In the genomic region with DNA sequence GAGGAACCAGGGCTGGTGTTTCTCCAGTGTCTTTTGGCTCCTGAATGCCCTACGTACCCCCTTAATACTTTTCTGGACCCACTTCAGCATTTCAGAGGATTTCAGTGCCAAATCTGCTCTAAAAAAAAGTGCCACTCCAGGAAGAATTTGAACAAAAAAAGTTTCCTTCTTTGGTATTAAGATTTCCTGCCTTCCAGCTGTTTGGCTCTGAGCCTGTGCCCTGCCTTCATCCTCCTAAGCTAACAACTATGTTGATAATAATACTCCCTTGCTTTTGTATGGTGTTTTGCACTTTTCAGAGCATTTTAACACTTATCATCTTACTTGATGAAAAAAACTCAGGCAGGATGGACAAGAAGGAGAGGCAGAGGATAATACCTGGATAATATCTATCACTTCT, we compare ENCODE assay signal across 17 cellular contexts. TPM values are rescaled to one million over a fixed set of nuclear protein-coding genes. Genes with fewer than 3 reads are reported as not detected.
DNase-seq lines count a peak whose midpoint lies in the region; ATAC-seq, FAIRE-seq and TF ChIP-seq lines count a peak whose summit lies in the region.
"Had no signal": no experiment of that assay in that cellular context is flagged by ENCODE, and none has a peak within 500 bp of the region (broad histone marks: within the 10 kb centered on the region; RNA-seq: fewer than 3 reads in every experiment).

No MANE protein-coding gene starts in this region.

- H3K4me2 ChIP-seq in BLaER1 (peak overlapping the region; percentile 41), endothelial cell of umbilical vein (ENCODE audit: insufficient read depth, low read length) (no peak overlapping the region)

- no peak for TF ChIP-seq POLR2A in endothelial cell of umbilical vein (IDR thresholded peaks at IDR 0.05; ENCODE audit: low read depth, low read length)

- intact Hi-C loops in endothelial cell of umbilical vein (cut with micrococcal nuclease): no loop called here
- intact Hi-C loops in lower lobe of right lung (cut with DNase I): no loop called here

- POLR2A ChIA-PET in endothelial cell of umbilical vein (lab: Charles Lee): no interaction called here

- CTCF ChIA-PET in endothelial cell of umbilical vein (lab: Charles Lee): interaction anchor here (0.8 kb wide), 1 partner anchor 15 kb away, joined by 3 read pairs; a partner anchor contains a TSS

- H4K20me1 ChIP-seq in BLaER1: no peaks in the 10 kb centered on the region
- H4K20me1 ChIP-seq in endothelial cell of umbilical vein (replicated peaks; ENCODE audit: control insufficient read depth, extremely low read depth, insufficient read depth, low read length): no peaks in the 10 kb centered on the region

- H3K4me3 ChIP-seq in BLaER1 (no peak overlapping the region), SK-N-MC (peak overlapping the region; percentile 16; the same call in 1 of the 2 replicates), endothelial cell of umbilical vein (replicated peaks in 1 of 3; ENCODE audit: insufficient read depth in 1 of 3, low read depth in 1 of 3, low read length in 3 of 3) (no peak overlapping the region), lower lobe of right lung (no peak overlapping the region)
- H3K4me3 ChIP-seq: GM12878 had no signal

- H3K9ac ChIP-seq in BLaER1 (no peak overlapping the region), SK-N-MC (ENCODE audit: insufficient read length) (no peak overlapping the region), endothelial cell of umbilical vein (replicated peaks; ENCODE audit: extremely low read depth, insufficient read depth, low read length) (no peak overlapping the region)

- in situ Hi-C loops in ACHN (cut with HindIII; ENCODE audit: low pct_ligation_motif_present, low pct_unique_long_range_greater_than_20kb, low sequenced_read_pairs): no loop called here

- BruUV-seq in endothelial cell of umbilical vein (replicated peaks; lab: Mats Ljungman, UMichigan): no TSS peak

- no peak overlapping the region for H3K27ac ChIP-seq in BLaER1
- no peak overlapping the region for H3K27ac ChIP-seq in SK-N-MC
- H3K27ac ChIP-seq in endothelial cell of umbilical vein (ENCODE audit: insufficient read depth, low read depth, low read length): no peak overlapping the region
- H3K27ac ChIP-seq in lower lobe of right lung: no peak overlapping the region

- DNase-seq in SK-N-MC (ENCODE audit: low read depth, low spot score) (no peak), endothelial cell of umbilical vein (ENCODE audit: low read depth, low spot score) (peak; percentile 25), osteocyte (ENCODE audit: extremely low spot score, unreplicated experiment) (no peak), ACHN (no peak), lower lobe of right lung (no peak)
- no peak for DNase-seq in activated CD4-positive, CD25-positive, alpha-beta regulatory T cell treated with anti-CD3 and anti-CD28 coated beads, Interleukin-2, amount 50 U/mL, for 72 hours
- DNase-seq: AML-193; CD8-positive, alpha-beta T cell; DMS 273 treated with DMSO at 0.1 percent for 48 hours; DMS53; DND-41; EL; H9 had no signal

- no peak overlapping the region for H3K4me3 Mint-ChIP-seq in osteocyte (ENCODE audit: unreplicated experiment)
- H3K4me3 Mint-ChIP-seq: CD8-positive, alpha-beta T cell; H9 had no signal

- ATAC-seq in lower lobe of right lung: no peak
- ATAC-seq: CD8-positive, alpha-beta T cell; GM12878 had no signal

- H3K27me3 ChIP-seq in BLaER1: no peaks in the 10 kb centered on the region
- H3K27me3 ChIP-seq in endothelial cell of umbilical vein (ENCODE audit: control insufficient read depth in 2 of 2, insufficient read depth in 2 of 2, low read length in 2 of 2): peaks cover 12 to 16% of the 10 kb centered on the region in 2 experiments
- no peaks in the 10 kb centered on the region for H3K27me3 ChIP-seq in lower lobe of right lung (ENCODE audit: low read depth)

- H3K9me3 Mint-ChIP-seq in osteocyte (ENCODE audit: unreplicated experiment): no peaks in the 10 kb centered on the region
- H3K9me3 Mint-ChIP-seq: CD8-positive, alpha-beta T cell; H9 had no signal

- H2AFZ ChIP-seq in endothelial cell of umbilical vein (ENCODE audit: low read depth, low read length): no peak overlapping the region

- H3K9me3 ChIP-seq in BLaER1: no peaks in the 10 kb centered on the region
- no peaks in the 10 kb centered on the region for H3K9me3 ChIP-seq in SK-N-MC (ENCODE audit: low read depth, low read length)
- H3K9me3 ChIP-seq in endothelial cell of umbilical vein (replicated peaks; ENCODE audit: control insufficient read depth, insufficient read depth, low read length): no peaks in the 10 kb centered on the region
- H3K9me3 ChIP-seq in lower lobe of right lung: no peaks in the 10 kb centered on the region

- H3K79me2 ChIP-seq in endothelial cell of umbilical vein (ENCODE audit: control insufficient read depth, insufficient read depth, low read length): no peaks in the 10 kb centered on the region

- TF ChIP-seq CTCF in endothelial cell of umbilical vein (IDR thresholded peaks at IDR 0.05; ENCODE audit: extremely low read depth in 1 of 2, insufficient read depth in 1 of 2, low read depth in 1 of 2, low read length in 2 of 2) (no peak), osteocyte (IDR thresholded peaks at IDR 0.05) (no peak), lower lobe of right lung (IDR thresholded peaks at IDR 0.05) (no peak)

- H3K4me1 ChIP-seq in BLaER1 (peaks cover 11% of the 10 kb centered on the region), endothelial cell of umbilical vein (ENCODE audit: control insufficient read depth, extremely low read depth, insufficient read depth, low read length) (no peaks in the 10 kb centered on the region), lower lobe of right lung (peaks cover 7% of the 10 kb centered on the region)

- peak overlapping the region; percentile 2 for H3K27ac Mint-ChIP-seq in osteocyte (ENCODE audit: unreplicated experiment)
- H3K27ac Mint-ChIP-seq: CD8-positive, alpha-beta T cell; H9 had no signal

- dilution Hi-C loops in endothelial cell of umbilical vein (cut with MboI; ENCODE audit: extremely low pct_ligation_motif_present, low sequenced_read_pairs): no loop called here

- no peaks in the 10 kb centered on the region for H3K9me1 ChIP-seq in endothelial cell of umbilical vein (replicated peaks; ENCODE audit: control insufficient read depth, extremely low read depth, insufficient read depth, low read length)

- no peaks in the 10 kb centered on the region for H3K36me3 Mint-ChIP-seq in osteocyte (ENCODE audit: unreplicated experiment)
- H3K36me3 Mint-ChIP-seq: CD8-positive, alpha-beta T cell had no signal

- H3K4me1 Mint-ChIP-seq in osteocyte (ENCODE audit: unreplicated experiment): peaks cover 5% of the 10 kb centered on the region

- no peak for FAIRE-seq in endothelial cell of umbilical vein (lab: Jason Lieb, UNC)
- FAIRE-seq: GM12878, GM19239, H1 had no signal

- H3K27me3 Mint-ChIP-seq in osteocyte (ENCODE audit: unreplicated experiment): peaks cover under 1% of the 10 kb centered on the region

- no peaks in the 10 kb centered on the region for H3K36me3 ChIP-seq in BLaER1
- no peaks in the 10 kb centered on the region for H3K36me3 ChIP-seq in SK-N-MC (ENCODE audit: insufficient read depth, low read length)
- H3K36me3 ChIP-seq in endothelial cell of umbilical vein (ENCODE audit: control insufficient read depth in 2 of 2, extremely low read depth in 1 of 2, insufficient read depth in 2 of 2, low read length in 2 of 2): no peaks in the 10 kb centered on the region
- H3K36me3 ChIP-seq in lower lobe of right lung: no peaks in the 10 kb centered on the region

TF ChIP-seq in endothelial cell of umbilical vein, 7 proteins besides CTCF, POLR2A, EP300 and RAD21:
- TF ChIP-seq POLR2AphosphoS5 (IDR thresholded peaks at IDR 0.05; ENCODE audit: insufficient read depth, low read depth, low read length): no peak
- TF ChIP-seq, protein P1, sequence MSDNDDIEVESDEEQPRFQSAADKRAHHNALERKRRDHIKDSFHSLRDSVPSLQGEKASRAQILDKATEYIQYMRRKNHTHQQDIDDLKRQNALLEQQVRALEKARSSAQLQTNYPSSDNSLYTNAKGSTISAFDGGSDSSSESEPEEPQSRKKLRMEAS (IDR thresholded peaks at IDR 0.05; ENCODE audit: insufficient read depth, insufficient read length): no peak

RNA-seq across cellular contexts. Expression of a gene that starts 11.0 kb away (rescaled TPM):
- total RNA-seq in endothelial cell of umbilical vein (0.14 and 0.15 TPM in 2 replicates), osteocyte (16.5 and 17.0 TPM in 2 replicates), lower lobe of right lung (4.6 TPM)
- 0.08 and 0.14 TPM in 2 replicates for polyA plus RNA-seq in endothelial cell of umbilical vein
- 0.08 and 0.13 TPM in 2 replicates for polyA plus RNA-seq in endothelial cell of umbilical vein (2011; cell fraction: cytosol; rRNA removed)
- polyA plus RNA-seq in endothelial cell of umbilical vein (2011; cell fraction: nucleus; rRNA removed): 0.18 and 0.21 TPM in 2 replicates
- polyA plus RNA-seq in endothelial cell of umbilical vein (2012): 0.09 and 0.29 TPM in 2 replicates
- 0.21 and 0.63 TPM in 2 replicates for polyA minus RNA-seq in endothelial cell of umbilical vein
- 0.31 TPM for polyA minus RNA-seq in endothelial cell of umbilical vein (2011; cell fraction: cytosol; rRNA and poly(A)+ RNA removed)
- 0.05 and 0.29 TPM in 2 replicates for polyA minus RNA-seq in endothelial cell of umbilical vein (2011; cell fraction: nucleus; rRNA and poly(A)+ RNA removed)

RNA-seq across cellular contexts. Expression of a gene that starts 15.0 kb away (rescaled TPM):
- total RNA-seq in endothelial cell of umbilical vein (44.0 and 51.1 TPM in 2 replicates), osteocyte (49.0 and 53.4 TPM in 2 replicates), lower lobe of right lung (54.2 TPM)
- polyA plus RNA-seq in endothelial cell of umbilical vein: 81.7 and 91.7 TPM in 2 replicates
- polyA plus RNA-seq in endothelial cell of umbilical vein (2011; cell fraction: cytosol; rRNA removed): 50.5 and 55.2 TPM in 2 replicates
- 72.1 and 73.5 TPM in 2 replicates for polyA plus RNA-seq in endothelial cell of umbilical vein (2011; cell fraction: nucleus; rRNA removed)
- polyA plus RNA-seq in endothelial cell of umbilical vein (2012): 20.6 and 29.0 TPM in 2 replicates
- polyA minus RNA-seq in endothelial cell of umbilical vein: 51.9 and 58.8 TPM in 2 replicates
- polyA minus RNA-seq in endothelial cell of umbilical vein (2011; cell fraction: cytosol; rRNA and poly(A)+ RNA removed): 48.7 TPM
- polyA minus RNA-seq in endothelial cell of umbilical vein (2011; cell fraction: nucleus; rRNA and poly(A)+ RNA removed): 38.7 and 48.5 TPM in 2 replicates
